ENCODE assay signal across 8 cellular contexts in the genomic region with DNA sequence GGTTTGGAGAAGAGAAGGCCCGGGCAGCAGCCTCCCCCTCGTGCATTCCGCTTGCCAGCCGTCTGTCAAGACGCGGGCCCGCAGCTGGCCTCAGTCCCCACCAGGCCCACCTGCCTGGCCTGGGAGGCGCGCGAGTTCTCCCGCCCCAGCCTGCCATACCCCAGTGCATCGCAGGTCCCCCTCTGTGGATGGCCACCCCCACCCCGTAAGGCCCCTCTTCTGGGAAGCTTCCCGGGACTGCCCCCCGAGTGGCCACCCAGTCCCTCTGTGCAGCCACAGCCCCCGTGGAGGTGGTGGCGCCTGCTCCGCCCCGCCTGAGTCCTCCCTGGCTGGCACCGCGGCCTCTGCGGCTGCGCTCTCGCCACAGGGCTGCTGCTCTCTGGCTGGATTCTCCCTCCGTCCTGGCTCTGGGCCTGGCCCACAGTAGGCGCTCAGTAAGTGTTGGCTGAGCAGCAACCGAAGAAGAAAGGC.
A peak's percentile ranks its signal among the peaks of the same experiment; 100 is the strongest.
DNase-seq lines count a peak whose midpoint lies in the region; ATAC-seq and TF ChIP-seq lines count a peak whose summit lies in the region.

No MANE protein-coding gene starts in this region.

- no peaks in the 10 kb centered on the region for H3K36me3 Mint-ChIP-seq in activated T-cell treated with anti-CD3 and anti-CD28 coated beads, Interleukin-2, amount 50 U/mL, for 4 hours (ENCODE audit: insufficient read depth)
- H3K36me3 Mint-ChIP-seq in stimulated activated naive B cell treated with anti-CD40 and anti-IgM and Interleukin-4, amounts not matched to agents 10 μg/mL and 1 μg/mL and 100 μg/mL, for 72 hours, result no peaks in the 10 kb centered on the region

- no peaks in the 10 kb centered on the region for H3K9me3 ChIP-seq in tibial nerve

- no peak for DNase-seq in activated T-cell treated with anti-CD3 and anti-CD28 coated beads, Interleukin-2, amount 50 U/mL, for 4 hours
- DNase-seq in activated T-cell treated with anti-CD3 and anti-CD28 coated beads, Interleukin-2, amount 50 U/mL, for 48 hours, result no peak
- DNase-seq in brain microvascular endothelial cell (peak; percentile 6), left colon (no peak), tibial nerve (ENCODE audit: low spot score in 2 of 2) (no peak)
- DNase-seq in stimulated activated naive B cell treated with anti-CD40 and anti-IgM and Interleukin-4, amounts not matched to agents 10 μg/mL and 1 μg/mL and 100 μg/mL, for 72 hours, result no peak

- TF ChIP-seq CTCF in brain microvascular endothelial cell (IDR thresholded peaks at IDR 0.05; ENCODE audit: low read depth, low read length, missing control alignments) (no peak), tibial nerve (IDR thresholded peaks at IDR 0.05) (no peak)

- ATAC-seq in activated T-cell treated with anti-CD3 and anti-CD28 coated beads, Interleukin-2, amount 50 U/mL, for 4 hours, result no peak
- peak; percentile 12 for ATAC-seq in left colon
- ATAC-seq in HG02938 (IDR thresholded peaks at IDR 0.05; ENCODE audit: unreplicated experiment), result no peak
- ATAC-seq in stimulated activated naive B cell treated with anti-CD40 and anti-IgM and Interleukin-4, amounts not matched to agents 10 μg/mL and 1 μg/mL and 100 μg/mL, for 72 hours (replicated peaks), result no peak
- no peak for ATAC-seq in HG02852 (IDR thresholded peaks at IDR 0.05; ENCODE audit: unreplicated experiment)

- TF ChIP-seq POLR2A in tibial nerve (IDR thresholded peaks at IDR 0.05), result no peak

- peaks cover 12% of the 10 kb centered on the region for H3K4me1 Mint-ChIP-seq in activated T-cell treated with anti-CD3 and anti-CD28 coated beads, Interleukin-2, amount 50 U/mL, for 4 hours (ENCODE audit: low read depth)
- peaks cover 5 to 14% of the 10 kb centered on the region in 2 donors for H3K4me1 Mint-ChIP-seq in stimulated activated naive B cell treated with anti-CD40 and anti-IgM and Interleukin-4, amounts not matched to agents 10 μg/mL and 1 μg/mL and 100 μg/mL, for 72 hours

- WGBS in tibial nerve, 2 donors, result 25 to 32% methylated on average over 16 to 27 of the region's 27 CpGs

- no peak overlapping the region for H3K4me3 ChIP-seq in brain microvascular endothelial cell (ENCODE audit: low read depth, low read length)
- peak overlapping the region in 3 of 4 donors; percentile 18 to 50 (median 20) for H3K4me3 ChIP-seq in tibial nerve

- peaks cover 0 to 28% (median 0%) of the 10 kb centered on the region in 4 donors for H3K4me1 ChIP-seq in tibial nerve

- no peak for TF ChIP-seq EP300 in tibial nerve (IDR thresholded peaks at IDR 0.05)

- H3K36me3 ChIP-seq in brain microvascular endothelial cell (replicated peaks), result no peaks in the 10 kb centered on the region
- no peaks in the 10 kb centered on the region for H3K36me3 ChIP-seq in tibial nerve

- H3K27ac ChIP-seq in brain microvascular endothelial cell (no peak overlapping the region), tibial nerve (peak overlapping the region in 3 of 4 donors; percentile 4 to 70 (median 28))

- H3K4me3 Mint-ChIP-seq in activated T-cell treated with anti-CD3 and anti-CD28 coated beads, Interleukin-2, amount 50 U/mL, for 4 hours, result peak overlapping the region; percentile 63
- H3K4me3 Mint-ChIP-seq in stimulated activated naive B cell treated with anti-CD40 and anti-IgM and Interleukin-4, amounts not matched to agents 10 μg/mL and 1 μg/mL and 100 μg/mL, for 72 hours, result peak overlapping the region in 1 of 2 donors; percentile 55

- H3K27me3 ChIP-seq in brain microvascular endothelial cell (replicated peaks), result peaks cover 2% of the 10 kb centered on the region
- peaks cover 0 to 15% of the 10 kb centered on the region in 2 donors for H3K27me3 ChIP-seq in tibial nerve

- H3K9me3 Mint-ChIP-seq in activated T-cell treated with anti-CD3 and anti-CD28 coated beads, Interleukin-2, amount 50 U/mL, for 4 hours, result no peaks in the 10 kb centered on the region
- H3K9me3 Mint-ChIP-seq in stimulated activated naive B cell treated with anti-CD40 and anti-IgM and Interleukin-4, amounts not matched to agents 10 μg/mL and 1 μg/mL and 100 μg/mL, for 72 hours, result no peaks in the 10 kb centered on the region

- H3K27me3 Mint-ChIP-seq in activated T-cell treated with anti-CD3 and anti-CD28 coated beads, Interleukin-2, amount 50 U/mL, for 4 hours (ENCODE audit: low read depth), result peaks cover 3% of the 10 kb centered on the region
- peaks cover 48 to 64% of the 10 kb centered on the region in 2 donors for H3K27me3 Mint-ChIP-seq in stimulated activated naive B cell treated with anti-CD40 and anti-IgM and Interleukin-4, amounts not matched to agents 10 μg/mL and 1 μg/mL and 100 μg/mL, for 72 hours

- in situ Hi-C loops in brain microvascular endothelial cell (cut with HindIII; ENCODE audit: low pct_ligation_motif_present, low sequenced_read_pairs), result no loop called here

- H3K27ac Mint-ChIP-seq in stimulated activated naive B cell treated with anti-CD40 and anti-IgM and Interleukin-4, amounts not matched to agents 10 μg/mL and 1 μg/mL and 100 μg/mL, for 72 hours, result no peak overlapping the region

- intact Hi-C loops in left colon (cut with DNase I, micrococcal nuclease), result no loop called here
